Comparison of ENCODE assay signal across 9 cellular contexts in genomic region chr17:49218941-49219913, GRCh38. TPM values are rescaled to one million over a fixed set of nuclear protein-coding genes. Genes with fewer than 3 reads are reported as not detected.
DNase-seq lines count a peak whose midpoint lies in the region; ATAC-seq and TF ChIP-seq lines count a peak whose summit lies in the region.
"Had no signal": no experiment of that assay in that cellular context is flagged by ENCODE, and none has a peak within 500 bp of the region (broad histone marks: within the 10 kb centered on the region; RNA-seq: fewer than 3 reads in every experiment).

No MANE protein-coding gene starts in this region.

- peak overlapping the region in 9 of 11 experiments; percentile 35 to 90 (median 82); a peak in 17 of 22 replicates for H3K27ac ChIP-seq in BLaER1 treated with 17β-estradiol and CSF1 and Interleukin-3, amounts not matched to agents 10 nM and 100 nM
- H3K27ac ChIP-seq in right lobe of liver = peak overlapping the region in 1 of 3 donors; percentile 33

- peaks cover 0 to 33% (median 0%) of the 10 kb centered on the region in 11 experiments; a peak in 9 of 22 replicates for H3K36me3 ChIP-seq in BLaER1 treated with 17β-estradiol and CSF1 and Interleukin-3, amounts not matched to agents 10 nM and 100 nM
- H3K36me3 ChIP-seq in right lobe of liver = no peaks in the 10 kb centered on the region
- H3K36me3 ChIP-seq: adrenal gland had no signal

- peak overlapping the region in 8 of 11 experiments; percentile 32 to 77 (median 64); a peak in 14 of 22 replicates for H3K9ac ChIP-seq in BLaER1 treated with 17β-estradiol and CSF1 and Interleukin-3, amounts not matched to agents 10 nM and 100 nM

- H3K9me3 ChIP-seq in BLaER1 treated with 17β-estradiol and CSF1 and Interleukin-3, amounts not matched to agents 10 nM and 100 nM (replicated peaks in 1 of 11) = no peaks in the 10 kb centered on the region
- H3K9me3 ChIP-seq in right lobe of liver = no peaks in the 10 kb centered on the region
- H3K9me3 ChIP-seq: adrenal gland had no signal

- H3K4me3 ChIP-seq in BLaER1 treated with 17β-estradiol and CSF1 and Interleukin-3, amounts not matched to agents 10 nM and 100 nM = peak overlapping the region in 7 of 10 experiments; percentile 9 to 59 (median 35); a peak in 8 of 20 replicates
- no peak overlapping the region for H3K4me3 ChIP-seq in right lobe of liver
- H3K4me3 ChIP-seq: adrenal gland had no signal

- H4K20me1 ChIP-seq in BLaER1 treated with 17β-estradiol and CSF1 and Interleukin-3, amounts not matched to agents 10 nM and 100 nM = peaks cover 0 to 14% (median 7%) of the 10 kb centered on the region in 11 experiments; a peak in 10 of 22 replicates

- no peak for TF ChIP-seq POLR2A in right lobe of liver (IDR thresholded peaks at IDR 0.05)
- no peak for TF ChIP-seq POLR2A in GM18505 (IDR thresholded peaks at IDR 0.05; ENCODE audit: borderline replicate concordance, extremely low read depth, insufficient read depth, insufficient read length)

- DNase-seq in activated gamma-delta T cell (lab: John Stamatoyannopoulos, UW) (peak; percentile 39), right lobe of liver (peak; percentile 50 to 59 (median 53)), cerebellar cortex (ENCODE audit: low spot score) (no peak), NCI-H2196 treated with DMSO at 0.1 percent for 48 hours (lab: John Stamatoyannopoulos, UW; ENCODE audit: unreplicated experiment) (no peak), LoVo (ENCODE audit: low spot score) (no peak)

- no peak for TF ChIP-seq CTCF in right lobe of liver (IDR thresholded peaks at IDR 0.05)

- ATAC-seq in HG02852 (IDR thresholded peaks at IDR 0.05; ENCODE audit: unreplicated experiment) (peak; percentile 37), right lobe of liver (peak; percentile 33 to 46 (median 35)), GM18505 (IDR thresholded peaks at IDR 0.05; ENCODE audit: unreplicated experiment) (no peak)

- intact Hi-C loops in right lobe of liver (cut with DNase I) = no loop called here

- peaks cover 63 to 79% (median 74%) of the 10 kb centered on the region in 10 experiments for H3K4me1 ChIP-seq in BLaER1 treated with 17β-estradiol and CSF1 and Interleukin-3, amounts not matched to agents 10 nM and 100 nM
- peaks cover 0 to 2% (median 0%) of the 10 kb centered on the region in 4 donors for H3K4me1 ChIP-seq in right lobe of liver

- 36% methylated on average over 27 of the region's 37 CpGs for WGBS in right lobe of liver (ENCODE audit: insufficient coverage, low coverage, low lambda C conversion rate, missing lambda C conversion rate)

- H3K4me2 ChIP-seq in BLaER1 treated with 17β-estradiol and CSF1 and Interleukin-3, amounts not matched to agents 10 nM and 100 nM = peak overlapping the region; percentile 86 to 99 (median 95)

- H3K27me3 ChIP-seq in BLaER1 treated with 17β-estradiol and CSF1 and Interleukin-3, amounts not matched to agents 10 nM and 100 nM = peaks cover 23 to 30% (median 26%) of the 10 kb centered on the region in 11 experiments
- H3K27me3 ChIP-seq in right lobe of liver = no peaks in the 10 kb centered on the region

RNA-seq across cellular contexts. Expression of gene ABI3, which starts 8.7 kb away (rescaled TPM):
- total RNA-seq in right lobe of liver = 1 to 10 TPM; 3.0 to 9.7 (median 3.8) TPM

RNA-seq across cellular contexts. Expression of gene GNGT2, which starts 8.9 kb away (rescaled TPM):
- 1 to 10 TPM in 4 of 6 experiments, under 1 TPM in 2; 0.61 to 1.6 (median 1.2) TPM for total RNA-seq in right lobe of liver

RNA-seq across cellular contexts. Expression of gene PHOSPHO1, which starts 11.4 kb away (rescaled TPM):
- under 1 TPM in 4 of 6 experiments, not detected in 2; 0.16 to 0.71 (median 0.41) TPM for total RNA-seq in right lobe of liver

Comparison
In these comparisons a context has a peak if more than half of its experiments do, and no peak if none do; other contexts are left out.
1. H3K4me3 ChIP-seq: peak in BLaER1 treated with 17β-estradiol and CSF1 and Interleukin-3, amounts not matched to agents 10 nM and 100 nM (7 of 10); none in right lobe of liver (0 of 3).
2. DNase-seq: peak in activated gamma-delta T cell (single experiment) and right lobe of liver (3 of 3); none in cerebellar cortex (single experiment), NCI-H2196 treated with DMSO at 0.1 percent for 48 hours (single experiment) and LoVo (single experiment).